Comparison of ENCODE assay signal across 1 cellular context in genomic region chr1:28986296-28986910, GRCh38.
A peak's percentile ranks its signal among the peaks of the same experiment; 100 is the strongest.
TF ChIP-seq lines count a peak whose summit lies in the region.

No MANE protein-coding gene starts in this region.

TF ChIP-seq in K562, 482 proteins besides CTCF, POLR2A, EP300 and RAD21 (continued from another document):
- TF ChIP-seq FUS (optimal IDR thresholded peaks at IDR 0.05; ENCODE audit: low read depth, low read length): no peak
- 0 out of 2 replicates have a peak, but pooled peaks have one; percentile 21 for TF ChIP-seq POLR2H (tag; IDR thresholded peaks at IDR 0.05; ENCODE audit: low read depth)
- TF ChIP-seq MYNN (IDR thresholded peaks at IDR 0.05): no peak
- TF ChIP-seq MYNN (CRISPR knock-in tag; IDR thresholded peaks at IDR 0.05): no peak
- no peak for TF ChIP-seq ZNF354B (CRISPR knock-in tag; IDR thresholded peaks at IDR 0.05)
- TF ChIP-seq ZNF57 (CRISPR knock-in tag; IDR thresholded peaks at IDR 0.05): no peak
- TF ChIP-seq, protein P1, sequence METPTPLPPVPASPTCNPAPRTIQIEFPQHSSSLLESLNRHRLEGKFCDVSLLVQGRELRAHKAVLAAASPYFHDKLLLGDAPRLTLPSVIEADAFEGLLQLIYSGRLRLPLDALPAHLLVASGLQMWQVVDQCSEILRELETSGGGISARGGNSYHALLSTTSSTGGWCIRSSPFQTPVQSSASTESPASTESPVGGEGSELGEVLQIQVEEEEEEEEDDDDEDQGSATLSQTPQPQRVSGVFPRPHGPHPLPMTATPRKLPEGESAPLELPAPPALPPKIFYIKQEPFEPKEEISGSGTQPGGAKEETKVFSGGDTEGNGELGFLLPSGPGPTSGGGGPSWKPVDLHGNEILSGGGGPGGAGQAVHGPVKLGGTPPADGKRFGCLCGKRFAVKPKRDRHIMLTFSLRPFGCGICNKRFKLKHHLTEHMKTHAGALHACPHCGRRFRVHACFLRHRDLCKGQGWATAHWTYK (CRISPR knock-in tag; IDR thresholded peaks at IDR 0.05): no peak
- TF ChIP-seq ZFP30 (CRISPR knock-in tag; IDR thresholded peaks at IDR 0.05; ENCODE audit: borderline replicate concordance): no peak
- TF ChIP-seq SMAD2 (IDR thresholded peaks at IDR 0.05; ENCODE audit: low read depth, low read length): no peak
- no peak for TF ChIP-seq DDX20 (tag; IDR thresholded peaks at IDR 0.05; ENCODE audit: low read depth)
- no peak for TF ChIP-seq MCM7 (IDR thresholded peaks at IDR 0.05)
- TF ChIP-seq, protein P2, sequence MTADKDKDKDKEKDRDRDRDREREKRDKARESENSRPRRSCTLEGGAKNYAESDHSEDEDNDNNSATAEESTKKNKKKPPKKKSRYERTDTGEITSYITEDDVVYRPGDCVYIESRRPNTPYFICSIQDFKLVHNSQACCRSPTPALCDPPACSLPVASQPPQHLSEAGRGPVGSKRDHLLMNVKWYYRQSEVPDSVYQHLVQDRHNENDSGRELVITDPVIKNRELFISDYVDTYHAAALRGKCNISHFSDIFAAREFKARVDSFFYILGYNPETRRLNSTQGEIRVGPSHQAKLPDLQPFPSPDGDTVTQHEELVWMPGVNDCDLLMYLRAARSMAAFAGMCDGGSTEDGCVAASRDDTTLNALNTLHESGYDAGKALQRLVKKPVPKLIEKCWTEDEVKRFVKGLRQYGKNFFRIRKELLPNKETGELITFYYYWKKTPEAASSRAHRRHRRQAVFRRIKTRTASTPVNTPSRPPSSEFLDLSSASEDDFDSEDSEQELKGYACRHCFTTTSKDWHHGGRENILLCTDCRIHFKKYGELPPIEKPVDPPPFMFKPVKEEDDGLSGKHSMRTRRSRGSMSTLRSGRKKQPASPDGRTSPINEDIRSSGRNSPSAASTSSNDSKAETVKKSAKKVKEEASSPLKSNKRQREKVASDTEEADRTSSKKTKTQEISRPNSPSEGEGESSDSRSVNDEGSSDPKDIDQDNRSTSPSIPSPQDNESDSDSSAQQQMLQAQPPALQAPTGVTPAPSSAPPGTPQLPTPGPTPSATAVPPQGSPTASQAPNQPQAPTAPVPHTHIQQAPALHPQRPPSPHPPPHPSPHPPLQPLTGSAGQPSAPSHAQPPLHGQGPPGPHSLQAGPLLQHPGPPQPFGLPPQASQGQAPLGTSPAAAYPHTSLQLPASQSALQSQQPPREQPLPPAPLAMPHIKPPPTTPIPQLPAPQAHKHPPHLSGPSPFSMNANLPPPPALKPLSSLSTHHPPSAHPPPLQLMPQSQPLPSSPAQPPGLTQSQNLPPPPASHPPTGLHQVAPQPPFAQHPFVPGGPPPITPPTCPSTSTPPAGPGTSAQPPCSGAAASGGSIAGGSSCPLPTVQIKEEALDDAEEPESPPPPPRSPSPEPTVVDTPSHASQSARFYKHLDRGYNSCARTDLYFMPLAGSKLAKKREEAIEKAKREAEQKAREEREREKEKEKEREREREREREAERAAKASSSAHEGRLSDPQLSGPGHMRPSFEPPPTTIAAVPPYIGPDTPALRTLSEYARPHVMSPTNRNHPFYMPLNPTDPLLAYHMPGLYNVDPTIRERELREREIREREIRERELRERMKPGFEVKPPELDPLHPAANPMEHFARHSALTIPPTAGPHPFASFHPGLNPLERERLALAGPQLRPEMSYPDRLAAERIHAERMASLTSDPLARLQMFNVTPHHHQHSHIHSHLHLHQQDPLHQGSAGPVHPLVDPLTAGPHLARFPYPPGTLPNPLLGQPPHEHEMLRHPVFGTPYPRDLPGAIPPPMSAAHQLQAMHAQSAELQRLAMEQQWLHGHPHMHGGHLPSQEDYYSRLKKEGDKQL (CRISPR knock-in tag; IDR thresholded peaks at IDR 0.05; ENCODE audit: borderline replicate concordance): no peak
- TF ChIP-seq MITF (IDR thresholded peaks at IDR 0.05): no peak
- TF ChIP-seq SIN3B (IDR thresholded peaks at IDR 0.05; ENCODE audit: low read depth): no peak
- 0 out of 2 replicates have a peak, but pooled peaks have one; percentile 43 for TF ChIP-seq BCOR (IDR thresholded peaks at IDR 0.05)
- no peak for TF ChIP-seq SRSF9 (IDR thresholded peaks at IDR 0.05; ENCODE audit: borderline replicate concordance, low read depth, low read length)
- TF ChIP-seq HINFP (tag; conservative IDR thresholded peaks at IDR 0.05; ENCODE audit: low read depth): no peak
- TF ChIP-seq ZBTB34 (CRISPR knock-in tag; IDR thresholded peaks at IDR 0.05): no peak
